Comparison of ENCODE assay signal across 13 cellular contexts in genomic region chr18:8960740-8961657, GRCh38.
A peak's percentile ranks its signal among the peaks of the same experiment; 100 is the strongest.
DNase-seq lines count a peak whose midpoint lies in the region; ATAC-seq, FAIRE-seq and TF ChIP-seq lines count a peak whose summit lies in the region.
"Had no signal": no experiment of that assay in that cellular context is flagged by ENCODE, and none has a peak within 500 bp of the region (broad histone marks: within the 10 kb centered on the region; RNA-seq: fewer than 3 reads in every experiment).

No MANE protein-coding gene starts in this region.

- H3K27ac ChIP-seq in SK-N-SH (ENCODE audit: low read depth in 2 of 2, low read length in 1 of 2), result peak overlapping the region in 1 of 2 experiments; percentile 66; a peak in 2 of 4 replicates
- no peak overlapping the region for H3K27ac ChIP-seq in transverse colon
- H3K27ac ChIP-seq: left ventricle myocardium inferior, neutrophil had no signal

- peaks cover 9% of the 10 kb centered on the region for H3F3A ChIP-seq in SK-N-SH (replicated peaks; ENCODE audit: insufficient read depth)

- TF ChIP-seq CTCF in SK-N-SH (IDR thresholded peaks at IDR 0.05) (no peak), fibroblast of pulmonary artery (IDR thresholded peaks at IDR 0.05; ENCODE audit: low read length, missing control alignments) (no peak), progenitor cell of endocrine pancreas (IDR thresholded peaks at IDR 0.05; ENCODE audit: unreplicated experiment) (no peak), transverse colon (IDR thresholded peaks at IDR 0.05) (no peak)

- H3K27me3 ChIP-seq in SK-N-SH (ENCODE audit: insufficient read depth) (no peaks in the 10 kb centered on the region), transverse colon (no peaks in the 10 kb centered on the region)
- H3K27me3 ChIP-seq: neutrophil had no signal

- peak overlapping the region; percentile 80; the same call in 1 of the 2 replicates for H2AFZ ChIP-seq in SK-N-SH (ENCODE audit: low read depth)

- TF ChIP-seq EP300 in SK-N-SH (IDR thresholded peaks at IDR 0.05; ENCODE audit: borderline replicate concordance in 1 of 2, low read depth in 1 of 2, low read length in 1 of 2) (no peak), transverse colon (IDR thresholded peaks at IDR 0.05; ENCODE audit: low read depth) (no peak)

- WGBS in SK-N-SH (ENCODE audit: low lambda C conversion rate), result 45% methylated on average over 10 of the region's 10 CpGs
- WGBS in transverse colon (ENCODE audit: low coverage in 1 of 2), 2 donors, result 55 to 56% methylated on average over 9 to 10 of the region's 10 CpGs

- peak overlapping the region; percentile 22 for H3K4me3 Mint-ChIP-seq in progenitor cell of endocrine pancreas (ENCODE audit: low read depth)
- H3K4me3 Mint-ChIP-seq: H9; stimulated activated naive B cell treated with anti-CD40 and anti-IgM and Interleukin-4, amounts not matched to agents 10 μg/mL and 1 μg/mL and 100 μg/mL, for 72 hours had no signal

- no peaks in the 10 kb centered on the region for H4K20me1 ChIP-seq in SK-N-SH (ENCODE audit: insufficient read depth)

- peak overlapping the region; percentile 31; the same call in 1 of the 2 replicates for H3K9ac ChIP-seq in SK-N-SH

- peaks cover 53% of the 10 kb centered on the region for H3K4me1 Mint-ChIP-seq in progenitor cell of endocrine pancreas (ENCODE audit: low read depth)

- POLR2A ChIA-PET in SK-N-SH (lab: Yijun Ruan, JAX), result no interaction called here

- peaks cover 5% of the 10 kb centered on the region for H3K9me3 Mint-ChIP-seq in progenitor cell of endocrine pancreas (ENCODE audit: low read depth)

- H3K27ac Mint-ChIP-seq in progenitor cell of endocrine pancreas, result peak overlapping the region; percentile 88
- H3K27ac Mint-ChIP-seq: stimulated activated naive B cell treated with anti-CD40 and anti-IgM and Interleukin-4, amounts not matched to agents 10 μg/mL and 1 μg/mL and 100 μg/mL, for 72 hours had no signal

- TF ChIP-seq RAD21 in SK-N-SH (IDR thresholded peaks at IDR 0.05; ENCODE audit: low read length), result no peak

- no peaks in the 10 kb centered on the region for H3K9me2 ChIP-seq in SK-N-SH

- H3K4me1 ChIP-seq in SK-N-SH (ENCODE audit: control insufficient read depth in 1 of 2, insufficient read depth in 2 of 2, low read depth in 1 of 2, low read length in 1 of 2) (peaks cover 0 to 11% of the 10 kb centered on the region in 2 experiments; a peak in 2 of 4 replicates), transverse colon (peaks cover 0 to 4% (median 0%) of the 10 kb centered on the region in 4 donors)
- H3K4me1 ChIP-seq: left ventricle myocardium inferior had no signal

- CTCF ChIA-PET in SK-N-SH (lab: Yijun Ruan, JAX), result no interaction called here

- DNase-seq in H54 (ENCODE audit: insufficient read length, low spot score) (peak; percentile 48), SK-N-SH (no peak), fibroblast of pulmonary artery (ENCODE audit: low read depth) (peak; percentile 71), progenitor cell of endocrine pancreas (ENCODE audit: low spot score, unreplicated experiment) (no peak), transverse colon (no peak), posterior cingulate gyrus (no peak), NAMALWA (ENCODE audit: low spot score) (no peak)
- DNase-seq: H9; left ventricle myocardium inferior; stimulated activated naive B cell treated with anti-CD40 and anti-IgM and Interleukin-4, amounts not matched to agents 10 μg/mL and 1 μg/mL and 100 μg/mL, for 72 hours had no signal

- TF ChIP-seq POLR2A in H54 (IDR thresholded peaks at IDR 0.05; ENCODE audit: low read depth, low read length), result no peak
- TF ChIP-seq POLR2A in transverse colon (IDR thresholded peaks at IDR 0.05), result no peak

- H3K27me3 Mint-ChIP-seq in progenitor cell of endocrine pancreas, result no peaks in the 10 kb centered on the region
- H3K27me3 Mint-ChIP-seq: stimulated activated naive B cell treated with anti-CD40 and anti-IgM and Interleukin-4, amounts not matched to agents 10 μg/mL and 1 μg/mL and 100 μg/mL, for 72 hours had no signal

- intact Hi-C loops in transverse colon (cut with DNase I; ENCODE audit: low total_unique reads) (no loop called here), posterior cingulate gyrus (cut with DNase I) (no loop called here)

- peak; percentile 57 for FAIRE-seq in H54 (lab: Jason Lieb, UNC)
- FAIRE-seq: TTC549 had no signal

- H3K9me3 ChIP-seq in SK-N-SH (no peaks in the 10 kb centered on the region), transverse colon (no peaks in the 10 kb centered on the region)
- H3K9me3 ChIP-seq: left ventricle myocardium inferior, neutrophil had no signal

- in situ Hi-C loops in transverse colon (cut with MboI; ENCODE audit: low pct_ligation_motif_present in 1 of 4, low pct_unique_long_range_greater_than_20kb in 1 of 4, low sequenced_read_pairs in 3 of 4), result no loop called here

- no peaks in the 10 kb centered on the region for H3K79me2 ChIP-seq in SK-N-SH (ENCODE audit: insufficient read depth)

- no peak for ATAC-seq in HG03097 (IDR thresholded peaks at IDR 0.05; ENCODE audit: low FRiP score, unreplicated experiment)
- ATAC-seq: stimulated activated naive B cell treated with anti-CD40 and anti-IgM and Interleukin-4, amounts not matched to agents 10 μg/mL and 1 μg/mL and 100 μg/mL, for 72 hours had no signal

- no peak overlapping the region for H3K4me3 ChIP-seq in SK-N-SH (ENCODE audit: low read depth in 2 of 2, low read length in 1 of 2)
- no peak overlapping the region for H3K4me3 ChIP-seq in fibroblast of pulmonary artery (replicated peaks; ENCODE audit: low read depth, low read length)
- H3K4me3 ChIP-seq in transverse colon, result no peak overlapping the region
- H3K4me3 ChIP-seq: left ventricle myocardium inferior had no signal

- H3K36me3 Mint-ChIP-seq in progenitor cell of endocrine pancreas (ENCODE audit: insufficient read depth), result peaks cover 7% of the 10 kb centered on the region
- H3K36me3 Mint-ChIP-seq: stimulated activated naive B cell treated with anti-CD40 and anti-IgM and Interleukin-4, amounts not matched to agents 10 μg/mL and 1 μg/mL and 100 μg/mL, for 72 hours had no signal

- no peaks in the 10 kb centered on the region for H3K36me3 ChIP-seq in SK-N-SH (replicated peaks in 1 of 2; ENCODE audit: control insufficient read depth in 1 of 2, insufficient read depth in 2 of 2, low read length in 1 of 2)
- no peaks in the 10 kb centered on the region for H3K36me3 ChIP-seq in transverse colon
- H3K36me3 ChIP-seq: left ventricle myocardium inferior, neutrophil had no signal

- H3K4me2 ChIP-seq in SK-N-SH, result peak overlapping the region; percentile 39; the same call in 1 of the 2 replicates

TF ChIP-seq in SK-N-SH, 30 proteins besides CTCF, POLR2A, EP300 and RAD21:
- TF ChIP-seq JUND (IDR thresholded peaks at IDR 0.05) (peak; percentile 67), FOSL2 (IDR thresholded peaks at IDR 0.05; ENCODE audit: borderline replicate concordance, low read depth) (peak; percentile 83), TCF12 (IDR thresholded peaks at IDR 0.05) (peak; percentile 50), TEAD4 (IDR thresholded peaks at IDR 0.05; ENCODE audit: borderline replicate concordance, insufficient read depth) (no peak)

Comparison
In these comparisons a context has a peak if more than half of its experiments do, and no peak if none do; other contexts are left out.
1. DNase-seq: peak in H54 (single experiment) and fibroblast of pulmonary artery (single experiment); none in SK-N-SH (single experiment), progenitor cell of endocrine pancreas (single experiment), transverse colon (single experiment), posterior cingulate gyrus (0 of 10) and NAMALWA (single experiment).